In the genomic region with DNA sequence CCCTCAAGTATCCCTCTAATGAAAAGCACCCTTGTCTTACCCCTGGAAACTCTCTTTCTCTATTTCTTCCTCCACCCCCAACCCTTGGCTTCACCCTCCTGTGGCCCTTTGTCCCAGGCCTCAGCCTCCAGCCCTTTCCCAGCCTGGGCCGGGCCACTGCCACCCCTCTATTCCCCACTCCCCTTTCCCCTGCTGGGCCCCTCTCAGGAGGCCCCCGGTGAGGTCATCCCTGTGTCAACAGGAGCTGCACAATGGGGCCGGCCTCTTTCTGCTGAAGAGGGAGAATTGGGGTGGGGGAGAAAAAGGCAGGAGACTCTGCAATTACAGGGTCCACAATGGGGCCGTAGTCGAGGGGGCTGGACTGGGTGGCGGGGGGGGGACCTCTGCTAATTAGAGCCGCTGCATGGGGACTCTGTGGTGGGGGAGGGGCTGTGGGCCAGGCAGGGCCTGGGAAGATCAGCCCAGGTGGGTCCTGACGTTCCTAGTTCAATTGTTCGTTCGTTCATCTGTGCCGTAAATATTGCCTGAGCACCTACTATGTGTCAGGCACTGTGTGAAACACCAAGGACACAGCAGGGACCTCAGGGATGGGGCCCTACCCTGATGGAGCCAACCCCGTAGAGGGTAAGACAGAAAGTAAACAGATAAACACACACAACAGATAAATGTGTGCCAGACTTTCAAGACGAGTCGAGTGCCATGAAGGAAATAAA, we compare ENCODE assay signal across 15 cellular contexts. TPM values are rescaled to one million over a fixed set of nuclear protein-coding genes. Genes with fewer than 3 reads are reported as not detected.
"Had no signal": no experiment of that assay in that cellular context is flagged by ENCODE, and none has a peak within 500 bp of the region (broad histone marks: within the 10 kb centered on the region; RNA-seq: fewer than 3 reads in every experiment).

No MANE protein-coding gene starts in this region.

- H3K36me3 ChIP-seq: cardiac muscle cell, colonic mucosa, heart left ventricle, left ventricle myocardium inferior had no signal

- H3K27me3 ChIP-seq: cardiac muscle cell, colonic mucosa had no signal

- H3K4me1 ChIP-seq: colonic mucosa, left ventricle myocardium inferior, psoas muscle had no signal

- H3K4me3 Mint-ChIP-seq: activated CD4-positive, alpha-beta memory T cell treated with anti-CD3 and anti-CD28 coated beads for 36 hours; activated naive CD4-positive, alpha-beta T cell treated with anti-CD3 and anti-CD28 coated beads for 36 hours; activated T-cell treated with anti-CD3 and anti-CD28 coated beads, Interleukin-2, amount 50 U/mL, for 72 hours had no signal

- H3K9me3 Mint-ChIP-seq: activated CD4-positive, alpha-beta memory T cell treated with anti-CD3 and anti-CD28 coated beads for 36 hours; activated naive CD4-positive, alpha-beta T cell treated with anti-CD3 and anti-CD28 coated beads for 36 hours; activated T-cell treated with anti-CD3 and anti-CD28 coated beads, Interleukin-2, amount 50 U/mL, for 72 hours had no signal

- DNase-seq: activated CD4-positive, alpha-beta memory T cell treated with anti-CD3 and anti-CD28 coated beads for 36 hours; activated CD4-positive, alpha-beta T cell treated with anti-CD3 and anti-CD28 coated beads for 1 hour; activated naive CD4-positive, alpha-beta T cell treated with anti-CD3 and anti-CD28 coated beads for 36 hours; activated T-cell treated with anti-CD3 and anti-CD28 coated beads, Interleukin-2, amount 50 U/mL, for 72 hours; colonic mucosa; foreskin melanocyte; left ventricle myocardium inferior; psoas muscle; stimulated activated CD4-positive, alpha-beta T cell treated with anti-CD3 and anti-CD28 coated beads, Interleukin-12 subunit alpha, Interleukin-12 subunit beta, amount 100 ng/mL, for 4 hours; stimulated activated naive CD4-positive, alpha-beta T cell treated with Interleukin-2 at 50 U/mL for 16 hours; trophoblast cell had no signal

- H3K27ac ChIP-seq: cardiac muscle cell, colonic mucosa, heart left ventricle, left ventricle myocardium inferior, psoas muscle had no signal

- H3K9me3 ChIP-seq: colonic mucosa, heart left ventricle, psoas muscle had no signal

- ATAC-seq: activated T-cell treated with anti-CD3 and anti-CD28 coated beads, Interleukin-2, amount 50 U/mL, for 72 hours; heart left ventricle; psoas muscle had no signal

- H3K4me3 ChIP-seq: cardiac muscle cell, colonic mucosa, heart left ventricle, left ventricle myocardium inferior, psoas muscle had no signal

- H3K36me3 Mint-ChIP-seq: activated CD4-positive, alpha-beta memory T cell treated with anti-CD3 and anti-CD28 coated beads for 36 hours had no signal

- H3K27ac Mint-ChIP-seq: activated CD4-positive, alpha-beta memory T cell treated with anti-CD3 and anti-CD28 coated beads for 36 hours; activated naive CD4-positive, alpha-beta T cell treated with anti-CD3 and anti-CD28 coated beads for 36 hours; activated T-cell treated with anti-CD3 and anti-CD28 coated beads, Interleukin-2, amount 50 U/mL, for 72 hours had no signal

RNA-seq across cellular contexts. Expression of gene MPPED1, which starts 18.5 kb away (rescaled TPM):
- total RNA-seq: activated CD4-positive, alpha-beta memory T cell treated with anti-CD3 and anti-CD28 coated beads for 36 hours; activated naive CD4-positive, alpha-beta T cell treated with anti-CD3 and anti-CD28 coated beads for 36 hours; activated T-cell treated with anti-CD3 and anti-CD28 coated beads, Interleukin-2, amount 50 U/mL, for 72 hours; left ventricle myocardium inferior; myocyte; psoas muscle; T-helper 2 cell treated with Interferon-gamma antibody and Interleukin-4, amounts not matched to agents 100 ng/mL and 5 ng/mL, for 36 hours had no signal

RNA-seq across cellular contexts. Expression of gene SCUBE1, which starts 50.1 kb away (rescaled TPM):
- total RNA-seq: activated CD4-positive, alpha-beta memory T cell treated with anti-CD3 and anti-CD28 coated beads for 36 hours; activated naive CD4-positive, alpha-beta T cell treated with anti-CD3 and anti-CD28 coated beads for 36 hours; myocyte had no signal
